ENCODE assay signal across 14 cellular contexts in genomic region chr3:127026661-127027060, GRCh38. TPM values are rescaled to one million over a fixed set of nuclear protein-coding genes. Genes with fewer than 3 reads are reported as not detected.
DNase-seq lines count a peak whose midpoint lies in the region; ATAC-seq and TF ChIP-seq lines count a peak whose summit lies in the region.
"Had no signal": no experiment of that assay in that cellular context is flagged by ENCODE, and none has a peak within 500 bp of the region (broad histone marks: within the 10 kb centered on the region; RNA-seq: fewer than 3 reads in every experiment).

No MANE protein-coding gene starts in this region.

- H3K9me2 ChIP-seq in GM23338 (ENCODE audit: insufficient read depth), result no peaks in the 10 kb centered on the region

- no CpG with 5 or more reads among the region's 7 CpGs for WGBS in neuronal stem cell (ENCODE audit: extremely low coverage in 2 of 2, insufficient read length in 2 of 2, insufficient replicate concordance in 1 of 2), 2 donors

- H2AK5ac ChIP-seq in neuronal stem cell (ENCODE audit: low read depth, low read length), result no peak overlapping the region

- no peaks in the 10 kb centered on the region for H3K79me2 ChIP-seq in GM23338 (replicated peaks; ENCODE audit: insufficient read depth)
- no peaks in the 10 kb centered on the region for H3K79me2 ChIP-seq in osteoblast (ENCODE audit: insufficient read depth, low read length)

- no peak overlapping the region for H3K18ac ChIP-seq in neuronal stem cell (ENCODE audit: low read length)

- no peaks in the 10 kb centered on the region for H3F3A ChIP-seq in GM23338 (replicated peaks; ENCODE audit: low read depth)

- H3K14ac ChIP-seq in neuronal stem cell (ENCODE audit: low read length), result no peak overlapping the region

- no peak overlapping the region for H3K4ac ChIP-seq in neuronal stem cell (ENCODE audit: low read length)

- POLR2A ChIA-PET in CD8-positive, alpha-beta T cell (lab: Charles Lee), result no interaction called here

- H3K36me3 ChIP-seq in CD8-positive, alpha-beta T cell (ENCODE audit: insufficient read depth, low read length), result no peaks in the 10 kb centered on the region
- H3K36me3 ChIP-seq in neuronal stem cell (replicated peaks in 1 of 2; ENCODE audit: control insufficient read depth in 2 of 2, insufficient read depth in 2 of 2, low read length in 2 of 2), result peaks cover 88 to 99% of the 10 kb centered on the region in 2 donors
- H3K36me3 ChIP-seq in GM23338 (ENCODE audit: insufficient read depth), result no peaks in the 10 kb centered on the region
- peaks cover 43% of the 10 kb centered on the region for H3K36me3 ChIP-seq in osteoblast (ENCODE audit: insufficient read depth, low read length)

- ATAC-seq in CD8-positive, alpha-beta T cell, result no peak
- ATAC-seq in GM23338, result no peak

- peaks cover 24% of the 10 kb centered on the region for H3K36me3 Mint-ChIP-seq in CD8-positive, alpha-beta T cell
- peaks cover 84% of the 10 kb centered on the region for H3K36me3 Mint-ChIP-seq in dendritic cell treated with granulocyte-macrophage colony-stimulating factor and Interleukin-4, amounts not matched to agents 40 ng/mL and 50 ng/mL, for 4 days (ENCODE audit: low read depth)
- H3K36me3 Mint-ChIP-seq in GM23338 (ENCODE audit: low read depth), result peaks cover 16% of the 10 kb centered on the region

- H3K27ac Mint-ChIP-seq in CD8-positive, alpha-beta T cell, result peak overlapping the region; percentile 16
- peak overlapping the region; percentile 31 for H3K27ac Mint-ChIP-seq in dendritic cell treated with granulocyte-macrophage colony-stimulating factor and Interleukin-4, amounts not matched to agents 40 ng/mL and 50 ng/mL, for 4 days
- H3K27ac Mint-ChIP-seq in GM23338, result no peak overlapping the region
- H3K27ac Mint-ChIP-seq: B cell had no signal

- no peak for TF ChIP-seq CTCF in CD8-positive, alpha-beta T cell (IDR thresholded peaks at IDR 0.05)
- TF ChIP-seq CTCF in GM23338 (conservative IDR thresholded peaks at IDR 0.05; ENCODE audit: low read depth in 2 of 2), result no peak
- TF ChIP-seq CTCF in osteoblast (IDR thresholded peaks at IDR 0.05; ENCODE audit: extremely low read depth, low read depth, low read length), result no peak

- no peaks in the 10 kb centered on the region for H3K27me3 Mint-ChIP-seq in CD8-positive, alpha-beta T cell (ENCODE audit: low read depth)
- no peaks in the 10 kb centered on the region for H3K27me3 Mint-ChIP-seq in dendritic cell treated with granulocyte-macrophage colony-stimulating factor and Interleukin-4, amounts not matched to agents 40 ng/mL and 50 ng/mL, for 4 days
- H3K27me3 Mint-ChIP-seq in GM23338 (ENCODE audit: insufficient read depth, low read depth, poor library complexity), result peaks cover 5% of the 10 kb centered on the region
- H3K27me3 Mint-ChIP-seq: B cell; CD4-positive, CD25-positive, alpha-beta regulatory T cell had no signal

- H3K4me2 ChIP-seq in neuronal stem cell (ENCODE audit: insufficient read depth, low read length, poor library complexity, severe bottlenecking) (no peak overlapping the region), GM23338 (no peak overlapping the region), osteoblast (ENCODE audit: insufficient read depth, low read length) (no peak overlapping the region)

- H2BK120ac ChIP-seq in neuronal stem cell (ENCODE audit: low read depth, low read length), result no peak overlapping the region

- H3K27ac ChIP-seq in CD8-positive, alpha-beta T cell (ENCODE audit: low read depth, low read length), result no peak overlapping the region
- H3K27ac ChIP-seq in neuronal stem cell (replicated peaks; ENCODE audit: low read length) (no peak overlapping the region), GM23338 (ENCODE audit: low read depth) (no peak overlapping the region), osteoblast (ENCODE audit: low read depth, low read length) (no peak overlapping the region)
- H3K27ac ChIP-seq: GM23248 had no signal

- H2AFZ ChIP-seq in neuronal stem cell (ENCODE audit: low read length) (no peak overlapping the region), GM23338 (no peak overlapping the region), osteoblast (ENCODE audit: low read length) (no peak overlapping the region)
- H2AFZ ChIP-seq: GM23248 had no signal

- H2BK15ac ChIP-seq in neuronal stem cell (ENCODE audit: low read length), result no peak overlapping the region

- no peaks in the 10 kb centered on the region for H3K9me3 ChIP-seq in CD8-positive, alpha-beta T cell (ENCODE audit: low read length)
- H3K9me3 ChIP-seq in neuronal stem cell (replicated peaks in 1 of 2; ENCODE audit: control insufficient read depth in 2 of 2, insufficient read depth in 1 of 2, low read depth in 1 of 2, low read length in 2 of 2) (peaks cover 0 to 1% of the 10 kb centered on the region in 2 donors), osteoblast (ENCODE audit: low read depth, low read length) (no peaks in the 10 kb centered on the region)
- H3K9me3 ChIP-seq: Caco-2 had no signal

- CTCF ChIA-PET in CD8-positive, alpha-beta T cell (lab: Charles Lee), result no interaction called here

- no peak overlapping the region for H4K8ac ChIP-seq in neuronal stem cell (ENCODE audit: low read depth, low read length)

- H2BK5ac ChIP-seq in neuronal stem cell (ENCODE audit: low read length), result no peak overlapping the region

- peaks cover 9% of the 10 kb centered on the region for H3K79me1 ChIP-seq in neuronal stem cell (ENCODE audit: low read depth, low read length)

- H4K20me1 ChIP-seq in GM23338 (replicated peaks; ENCODE audit: insufficient read depth), result no peaks in the 10 kb centered on the region
- peaks cover 7% of the 10 kb centered on the region for H4K20me1 ChIP-seq in osteoblast (ENCODE audit: insufficient read depth, low read length)

- H3K9ac ChIP-seq in neuronal stem cell (ENCODE audit: low read depth, low read length, poor library complexity), result no peak overlapping the region
- H3K9ac ChIP-seq: GM23248 had no signal

- intact Hi-C loops in CD8-positive, alpha-beta T cell (cut with DNase I, micrococcal nuclease), result no loop called here
- intact Hi-C loops in dendritic cell treated with granulocyte-macrophage colony-stimulating factor and Interleukin-4, amounts not matched to agents 40 ng/mL and 50 ng/mL, for 4 days (cut with micrococcal nuclease), result no loop called here

- H3K4me1 Mint-ChIP-seq in CD8-positive, alpha-beta T cell (ENCODE audit: low read depth), result no peaks in the 10 kb centered on the region
- H3K4me1 Mint-ChIP-seq in dendritic cell treated with granulocyte-macrophage colony-stimulating factor and Interleukin-4, amounts not matched to agents 40 ng/mL and 50 ng/mL, for 4 days (ENCODE audit: low read depth), result peaks cover 32% of the 10 kb centered on the region
- H3K4me1 Mint-ChIP-seq in GM23338, result no peaks in the 10 kb centered on the region; the same call in 2 of the 3 replicates
- H3K4me1 Mint-ChIP-seq: B cell; CD4-positive, CD25-positive, alpha-beta regulatory T cell had no signal

- H3K4me3 ChIP-seq in CD8-positive, alpha-beta T cell (ENCODE audit: low read depth, low read length), result no peak overlapping the region
- H3K4me3 ChIP-seq in neuronal stem cell (ENCODE audit: low read length in 2 of 2) (no peak overlapping the region), GM23338 (no peak overlapping the region), osteoblast (ENCODE audit: insufficient read depth, low read length) (no peak overlapping the region)
- H3K4me3 ChIP-seq: GM23248 had no signal

- no peak overlapping the region for H3K4me3 Mint-ChIP-seq in CD8-positive, alpha-beta T cell
- no peak overlapping the region for H3K4me3 Mint-ChIP-seq in dendritic cell treated with granulocyte-macrophage colony-stimulating factor and Interleukin-4, amounts not matched to agents 40 ng/mL and 50 ng/mL, for 4 days
- H3K4me3 Mint-ChIP-seq in GM23338, result no peak overlapping the region
- H3K4me3 Mint-ChIP-seq: B cell; CD4-positive, CD25-positive, alpha-beta regulatory T cell had no signal

- no peaks in the 10 kb centered on the region for H3K4me1 ChIP-seq in CD8-positive, alpha-beta T cell (ENCODE audit: insufficient read depth, low read length)
- H3K4me1 ChIP-seq in neuronal stem cell (ENCODE audit: control insufficient read depth in 2 of 2, insufficient read depth in 1 of 2, low read depth in 1 of 2, low read length in 2 of 2) (no peaks in the 10 kb centered on the region), GM23338 (ENCODE audit: insufficient read depth) (no peaks in the 10 kb centered on the region), osteoblast (ENCODE audit: insufficient read depth, low read length) (no peaks in the 10 kb centered on the region)
- H3K4me1 ChIP-seq: Caco-2 had no signal

- no peak overlapping the region for H4K91ac ChIP-seq in neuronal stem cell (ENCODE audit: low read depth, low read length, poor library complexity)

- no peaks in the 10 kb centered on the region for H3K9me3 Mint-ChIP-seq in CD8-positive, alpha-beta T cell
- no peaks in the 10 kb centered on the region for H3K9me3 Mint-ChIP-seq in dendritic cell treated with granulocyte-macrophage colony-stimulating factor and Interleukin-4, amounts not matched to agents 40 ng/mL and 50 ng/mL, for 4 days
- H3K9me3 Mint-ChIP-seq in GM23338, result no peaks in the 10 kb centered on the region
- H3K9me3 Mint-ChIP-seq: CD4-positive, CD25-positive, alpha-beta regulatory T cell had no signal

- no peak overlapping the region for H2BK12ac ChIP-seq in neuronal stem cell (ENCODE audit: low read length)

- peak overlapping the region; percentile 43 for H3K23ac ChIP-seq in neuronal stem cell (ENCODE audit: low read depth, low read length, poor library complexity)

- no peaks in the 10 kb centered on the region for H3K27me3 ChIP-seq in CD8-positive, alpha-beta T cell (ENCODE audit: insufficient read depth, low read length)
- no peaks in the 10 kb centered on the region for H3K27me3 ChIP-seq in neuronal stem cell (ENCODE audit: control insufficient read depth in 3 of 3, insufficient read depth in 3 of 3, low read depth in 1 of 3, low read length in 3 of 3)
- no peaks in the 10 kb centered on the region for H3K27me3 ChIP-seq in GM23338 (ENCODE audit: insufficient read depth)
- H3K27me3 ChIP-seq in osteoblast (ENCODE audit: insufficient read depth, low read length), result no peaks in the 10 kb centered on the region

- DNase-seq in NCI-H2171 treated with DMSO at 0.1 percent for 48 hours (lab: John Stamatoyannopoulos, UW) (peak; percentile 26), NCI-H2171 (lab: John Stamatoyannopoulos, UW) (no peak), neuronal stem cell (ENCODE audit: low spot score) (no peak), GM23338 (ENCODE audit: low spot score) (no peak), osteoblast (ENCODE audit: insufficient read length, low spot score, missing footprints) (no peak)
- DNase-seq in CD8-positive, alpha-beta T cell, result no peak
- DNase-seq: 8988T; C1 segment of cervical spinal cord; Caco-2; CD4-positive, CD25-positive, alpha-beta regulatory T cell; GM23248; IMR-90 had no signal

RNA-seq across cellular contexts. Expression of gene PLXNA1, which starts 43.7 kb away (rescaled TPM):
- 1 to 10 TPM; 7.3 to 8.4 TPM for total RNA-seq in CD8-positive, alpha-beta T cell
- 31.7 TPM for polyA plus RNA-seq in neuronal stem cell (2013, experiment 1 of 2)
- 32.1 TPM for polyA plus RNA-seq in neuronal stem cell (2013, experiment 2 of 2)
- total RNA-seq in GM23338 (2014; rRNA removed; shearing (Covaris generic)), result 73.5 and 80.2 TPM in 2 replicates
- 10.6 and 11.0 TPM in 2 replicates for polyA plus RNA-seq in GM23338 (2016; fragmentation: Nextera tagmentation; extraction: Ambion mirVana)
- 91.3 and 107 TPM in 2 replicates for total RNA-seq in osteoblast
